ENCODE assay signal across 7 cellular contexts in genomic region chr4:127965803-127966175, GRCh38. TPM values are rescaled to one million over a fixed set of nuclear protein-coding genes. Genes with fewer than 3 reads are reported as not detected.
A peak's percentile ranks its signal among the peaks of the same experiment; 100 is the strongest.
DNase-seq lines count a peak whose midpoint lies in the region; ATAC-seq and TF ChIP-seq lines count a peak whose summit lies in the region.

No MANE protein-coding gene starts in this region.

- no peaks in the 10 kb centered on the region for H3K27me3 Mint-ChIP-seq in central memory CD8-positive, alpha-beta T cell

- intact Hi-C loops in right lobe of liver (cut with DNase I), result no loop called here

- DNase-seq in NCI-H1092 treated with DMSO at 0.1 percent for 48 hours (lab: John Stamatoyannopoulos, UW) (peak; percentile 70), right lobe of liver (peak in 2 of 3 donors; percentile 61 to 62)
- peak; percentile 44 for DNase-seq in activated CD4-positive, alpha-beta T cell treated with anti-CD3 and anti-CD28 coated beads for 1 hour
- DNase-seq in central memory CD8-positive, alpha-beta T cell (ENCODE audit: low spot score in 2 of 2), result peak; percentile 49 to 61
- DNase-seq in stimulated activated CD8-positive, alpha-beta memory T cell treated with anti-CD3 and anti-CD28 coated beads, Interleukin-12 subunit alpha, Interleukin-12 subunit beta, amount 100 ng/mL, for 1 hour (ENCODE audit: low read depth), result peak; percentile 41

- peaks cover 39% of the 10 kb centered on the region for H3K4me1 Mint-ChIP-seq in central memory CD8-positive, alpha-beta T cell

- H3K36me3 Mint-ChIP-seq in central memory CD8-positive, alpha-beta T cell (ENCODE audit: insufficient read depth), result peaks cover 27% of the 10 kb centered on the region

- H3K9me3 Mint-ChIP-seq in central memory CD8-positive, alpha-beta T cell, result no peaks in the 10 kb centered on the region

- no peaks in the 10 kb centered on the region for H3K9me3 ChIP-seq in right lobe of liver

- no peaks in the 10 kb centered on the region for H3K36me3 ChIP-seq in right lobe of liver

- peak; percentile 36 for ATAC-seq in GM18502 (IDR thresholded peaks at IDR 0.05; ENCODE audit: poor library complexity, unreplicated experiment)
- ATAC-seq in HG02623 (IDR thresholded peaks at IDR 0.05; ENCODE audit: unreplicated experiment), result peak; percentile 23
- ATAC-seq in central memory CD8-positive, alpha-beta T cell (replicated peaks; ENCODE audit: extremely low read depth, poor library complexity, severe bottlenecking), result peak; percentile 48
- ATAC-seq in right lobe of liver, result peak; percentile 20 to 37 (median 28)

- peak overlapping the region; percentile 90 for H3K4me3 Mint-ChIP-seq in central memory CD8-positive, alpha-beta T cell

- no peaks in the 10 kb centered on the region for H3K27me3 ChIP-seq in right lobe of liver

- 2% methylated on average over 9 of the region's 15 CpGs for whole genome bisulfite sequencing in right lobe of liver (ENCODE audit: insufficient coverage, low coverage, low lambda C conversion rate, missing lambda C conversion rate)

- H3K27ac ChIP-seq in right lobe of liver, result peak overlapping the region; percentile 88 to 96 (median 95)

- peaks cover 0 to 13% (median 0%) of the 10 kb centered on the region in 4 donors for H3K4me1 ChIP-seq in right lobe of liver

- no peak for TF ChIP-seq CTCF in right lobe of liver (IDR thresholded peaks at IDR 0.05)

- H3K4me3 ChIP-seq in right lobe of liver, result peak overlapping the region; percentile 94 to 97 (median 96)

- TF ChIP-seq POLR2A in right lobe of liver (IDR thresholded peaks at IDR 0.05), result no peak

- H3K27ac Mint-ChIP-seq in central memory CD8-positive, alpha-beta T cell (ENCODE audit: low read depth), result peak overlapping the region; percentile 92

RNA-seq across cellular contexts. Expression of gene ABHD18, which starts 0.6 kb away (rescaled TPM):
- total RNA-seq in right lobe of liver, result 10 to 100 TPM in 3 of 6 experiments, 1 to 10 TPM in 3; 8.3 to 12.2 (median 10.2) TPM

RNA-seq across cellular contexts. Expression of gene MFSD8, which starts 0.8 kb away (rescaled TPM):
- total RNA-seq in right lobe of liver, result 10 to 100 TPM in 4 of 6 experiments, 1 to 10 TPM in 2; 9.4 to 17.1 (median 13.3) TPM

Comparison
In these comparisons a context has a peak if more than half of its experiments do, and no peak if none do; other contexts are left out.
1. Peak in every context shown above with its lines: DNase-seq, ATAC-seq, H3K4me3 ChIP-seq and H3K27ac ChIP-seq.